28 cellular contexts compared by ENCODE assay signal in the genomic region with DNA sequence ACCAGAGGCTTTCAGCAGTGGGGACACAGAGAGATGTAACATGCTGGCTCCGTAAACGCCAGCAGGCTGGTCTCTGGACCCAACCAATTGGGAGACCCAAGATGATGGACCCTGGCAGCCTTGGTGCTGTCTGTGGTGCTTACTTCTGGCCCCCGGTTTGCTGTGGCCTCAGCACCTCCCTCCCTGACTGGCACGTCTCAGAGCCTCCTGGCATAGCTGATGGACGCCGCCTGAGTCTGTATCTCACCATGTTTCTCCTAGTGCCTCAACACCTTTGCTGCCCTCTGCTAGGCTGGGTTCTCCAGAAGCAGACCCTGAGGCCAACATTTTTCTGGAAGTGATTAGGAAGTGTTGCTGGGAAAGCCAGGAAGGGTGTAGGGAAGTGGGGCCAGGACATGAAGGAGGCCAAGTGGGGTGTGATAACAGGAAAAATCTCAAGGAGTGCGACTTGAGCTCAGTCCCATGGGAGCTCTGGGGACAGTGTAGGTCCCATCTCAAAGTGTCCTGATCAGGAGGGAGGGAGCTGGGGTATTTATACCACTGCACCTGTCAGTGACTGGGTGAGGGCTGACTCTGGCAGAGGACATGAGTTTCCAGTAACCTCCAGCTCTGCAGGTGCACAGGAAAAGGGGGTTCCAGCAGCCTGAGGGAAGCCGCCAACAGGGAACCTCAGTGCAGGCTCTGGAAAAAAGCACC. TPM values are rescaled to one million over a fixed set of nuclear protein-coding genes. Genes with fewer than 3 reads are reported as not detected.
"Had no signal": no experiment of that assay in that cellular context is flagged by ENCODE, and none has a peak within 500 bp of the region (broad histone marks: within the 10 kb centered on the region; RNA-seq: fewer than 3 reads in every experiment).

No MANE protein-coding gene starts in this region.

- DNase-seq: activated B cell treated with CpG ODN at 0.5 μM for 24 hours; activated CD4-positive, alpha-beta T cell treated with anti-CD3 and anti-CD28 coated beads for 48 hours; activated CD4-positive, alpha-beta T cell treated with anti-CD3 and anti-CD28 coated beads, Interleukin-2, amount 50 U/mL, for 1 hour; activated CD4-positive, alpha-beta T cell treated with anti-CD3 and anti-CD28 coated beads, Interleukin-2, amount 50 U/mL, for 48 hours; activated CD8-positive, alpha-beta memory T cell treated with anti-CD3 and anti-CD28 coated beads for 24 hours; activated CD8-positive, alpha-beta T cell treated with anti-CD3 and anti-CD28 coated beads for 36 hours; activated effector memory CD4-positive, alpha-beta T cell treated with Interleukin-2 at 50 U/mL for 16 hours; activated gamma-delta T cell treated with Interleukin-2 at 50 U/mL for 16 hours; activated naive CD4-positive, alpha-beta T cell treated with anti-CD3 and anti-CD28 coated beads, Interleukin-2, amount 50 U/mL, for 16 hours; activated naive CD4-positive, alpha-beta T cell treated with Interleukin-2 at 50 U/mL for 16 hours; activated T-cell treated with anti-CD3 and anti-CD28 coated beads, Interleukin-2, amount 50 U/mL, for 4 hours; caudate nucleus; colonic mucosa; effector CD8-positive, alpha-beta T cell; esophagus squamous epithelium; foreskin melanocyte; heart right ventricle; T-helper 1 cell; T-helper 17 cell; T1000; WERI-Rb-1 had no signal

- H3K9me3 ChIP-seq: ascending aorta, colonic mucosa had no signal

- H3K27ac ChIP-seq: ascending aorta, breast epithelium, colonic mucosa, epithelial cell of prostate, esophagus squamous epithelium, gastroesophageal sphincter, heart right ventricle, WERI-Rb-1 had no signal

- H3K4me3 ChIP-seq: ascending aorta, breast epithelium, colonic mucosa, esophagus squamous epithelium, gastroesophageal sphincter, heart right ventricle had no signal

- H3K4me1 ChIP-seq: ascending aorta, breast epithelium, colonic mucosa, gastroesophageal sphincter had no signal

- H3K36me3 ChIP-seq: ascending aorta, breast epithelium, colonic mucosa, esophagus squamous epithelium, gastroesophageal sphincter, heart right ventricle, WERI-Rb-1 had no signal

- ATAC-seq: activated CD4-positive, CD25-positive, alpha-beta regulatory T cell treated with anti-CD3 and anti-CD28 coated beads, Interleukin-2, amount 50 U/mL, for 24 hours; activated CD8-positive, alpha-beta T cell treated with anti-CD3 and anti-CD28 coated beads for 36 hours; activated T-cell treated with anti-CD3 and anti-CD28 coated beads, Interleukin-2, amount 50 U/mL, for 4 hours; activated T-helper 17 cell treated with anti-CD3 and anti-CD28 coated beads, Interleukin-2, amount 50 U/mL, for 72 hours; gastroesophageal sphincter; heart right ventricle; T-helper 17 cell had no signal

RNA-seq across cellular contexts. Expression of a gene that starts 31.8 kb away (rescaled TPM):
- total RNA-seq: activated B cell treated with CpG ODN at 0.5 μM for 24 hours; activated CD8-positive, alpha-beta T cell treated with anti-CD3 and anti-CD28 coated beads for 36 hours; activated T-cell treated with anti-CD3 and anti-CD28 coated beads, Interleukin-2, amount 50 U/mL, for 4 hours; activated T-helper 17 cell treated with anti-CD3 and anti-CD28 coated beads, Interleukin-2, amount 50 U/mL, for 72 hours; fibroblast of villous mesenchyme; T-helper 17 cell had no signal
